Comparison of ENCODE assay signal across 20 cellular contexts in the genomic region with DNA sequence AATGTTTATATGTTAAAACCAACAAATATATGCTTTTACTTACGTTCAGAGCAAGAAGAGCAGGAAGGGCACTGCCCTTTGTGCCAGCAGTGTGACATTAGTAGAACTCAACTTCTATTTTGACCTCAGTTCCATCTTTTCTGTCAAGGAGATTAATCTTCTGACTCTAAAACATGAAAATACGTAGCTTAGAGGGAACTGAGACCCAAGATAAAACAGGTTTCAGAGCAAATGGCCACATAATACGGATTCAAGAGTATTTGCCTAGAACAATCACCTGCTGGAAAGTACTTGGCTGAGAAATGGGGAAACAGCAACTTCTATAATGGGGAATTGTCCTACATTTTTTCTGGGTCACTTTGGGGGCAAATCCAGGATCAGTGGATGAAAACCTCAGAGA. TPM values are rescaled to one million over a fixed set of nuclear protein-coding genes. Genes with fewer than 3 reads are reported as not detected.
DNase-seq lines count a peak whose midpoint lies in the region; ATAC-seq and TF ChIP-seq lines count a peak whose summit lies in the region.
"Had no signal": no experiment of that assay in that cellular context is flagged by ENCODE, and none has a peak within 500 bp of the region (broad histone marks: within the 10 kb centered on the region; RNA-seq: fewer than 3 reads in every experiment).

No MANE protein-coding gene starts in this region.

- H3K27ac Mint-ChIP-seq in naive B cell, result peak overlapping the region in 1 of 6 donors; percentile 72
- H3K27ac Mint-ChIP-seq in naive thymus-derived CD8-positive, alpha-beta T cell, result no peak overlapping the region
- H3K27ac Mint-ChIP-seq: CD8-positive, alpha-beta T cell had no signal

- H4K20me1 ChIP-seq in BLaER1, result no peaks in the 10 kb centered on the region
- no peaks in the 10 kb centered on the region for H4K20me1 ChIP-seq in Karpas-422 (ENCODE audit: insufficient read depth, low read depth, low read length)

- no peak for ATAC-seq in Panc1
- ATAC-seq in naive B cell (ENCODE audit: low read depth in 2 of 2), result no peak
- no peak for ATAC-seq in GM19467 (IDR thresholded peaks at IDR 0.05; ENCODE audit: unreplicated experiment)
- ATAC-seq in naive thymus-derived CD8-positive, alpha-beta T cell, result no peak
- no peak for ATAC-seq in HG03139 (IDR thresholded peaks at IDR 0.05; ENCODE audit: unreplicated experiment)
- ATAC-seq: CD8-positive, alpha-beta T cell; PC-3 had no signal

- H3K4me3 Mint-ChIP-seq in naive B cell, result peak overlapping the region in 7 of 8 donors; percentile 65 to 89 (median 73)
- H3K4me3 Mint-ChIP-seq in naive thymus-derived CD8-positive, alpha-beta T cell, result no peak overlapping the region
- H3K4me3 Mint-ChIP-seq: CD8-positive, alpha-beta T cell had no signal

- H3K9me3 ChIP-seq in BLaER1 (peaks cover 10% of the 10 kb centered on the region), Karpas-422 (ENCODE audit: low read length) (no peaks in the 10 kb centered on the region), Panc1 (ENCODE audit: control insufficient read depth, insufficient read depth, low read depth, low read length) (no peaks in the 10 kb centered on the region), ascending aorta (no peaks in the 10 kb centered on the region)
- H3K9me3 ChIP-seq: BE2C, SJSA1 had no signal

- H3K27me3 Mint-ChIP-seq in naive B cell, result no peaks in the 10 kb centered on the region
- peaks cover 1 to 11% (median 6%) of the 10 kb centered on the region in 5 donors for H3K27me3 Mint-ChIP-seq in naive thymus-derived CD8-positive, alpha-beta T cell

- H3K9me2 ChIP-seq in Karpas-422 (replicated peaks; ENCODE audit: insufficient read depth, low read length), result no peaks in the 10 kb centered on the region

- no peaks in the 10 kb centered on the region for H3K36me3 Mint-ChIP-seq in naive B cell
- no peaks in the 10 kb centered on the region for H3K36me3 Mint-ChIP-seq in naive thymus-derived CD8-positive, alpha-beta T cell
- H3K36me3 Mint-ChIP-seq: CD8-positive, alpha-beta T cell had no signal

- H2AFZ ChIP-seq in Karpas-422 (ENCODE audit: low read length), result peak overlapping the region; percentile 83; the same call in 1 of the 2 replicates

- no peaks in the 10 kb centered on the region for H3K36me3 ChIP-seq in BLaER1
- H3K36me3 ChIP-seq in Karpas-422 (ENCODE audit: insufficient read depth, low read length), result no peaks in the 10 kb centered on the region
- H3K36me3 ChIP-seq in Panc1 (ENCODE audit: control insufficient read depth, insufficient read depth, low read length), result no peaks in the 10 kb centered on the region
- no peaks in the 10 kb centered on the region for H3K36me3 ChIP-seq in ascending aorta
- H3K36me3 ChIP-seq: BE2C, SJSA1 had no signal

- in situ Hi-C loops in Panc1 (cut with HindIII; ENCODE audit: low pct_unique_long_range_greater_than_20kb, low sequenced_read_pairs), result no loop called here

- H3K4me2 ChIP-seq in BLaER1, result peak overlapping the region; percentile 89
- H3K4me2 ChIP-seq in Karpas-422 (ENCODE audit: low read depth, low read length, poor library complexity, severe bottlenecking), result peak overlapping the region; percentile 96

- H3K9ac ChIP-seq in BLaER1, result no peak overlapping the region
- peak overlapping the region; percentile 64 for H3K9ac ChIP-seq in Karpas-422 (ENCODE audit: low read length)

- CTCF ChIA-PET in Panc1 (lab: Charles Lee), result interaction anchor here (1.1 kb wide), 1 partner anchor 75 kb away, joined by 3 read pairs; no protein-coding TSS in a partner anchor

- no peaks in the 10 kb centered on the region for H3K79me2 ChIP-seq in Karpas-422 (ENCODE audit: low read length)

- H3K27me3 ChIP-seq in BLaER1, result no peaks in the 10 kb centered on the region
- no peaks in the 10 kb centered on the region for H3K27me3 ChIP-seq in Karpas-422 (ENCODE audit: low read length)
- H3K27me3 ChIP-seq in Panc1 (ENCODE audit: control insufficient read depth, insufficient read depth, low read length), result no peaks in the 10 kb centered on the region
- no peaks in the 10 kb centered on the region for H3K27me3 ChIP-seq in ascending aorta
- H3K27me3 ChIP-seq: BE2C, SJSA1 had no signal

- H3K4me3 ChIP-seq in BLaER1 (no peak overlapping the region), Karpas-422 (ENCODE audit: low read length) (peak overlapping the region; percentile 69), Panc1 (ENCODE audit: low read depth in 2 of 2, low read length in 2 of 2) (no peak overlapping the region), ascending aorta (no peak overlapping the region)
- H3K4me3 ChIP-seq: SJSA1 had no signal

- no peak overlapping the region for H3K27ac ChIP-seq in BLaER1
- H3K27ac ChIP-seq in Karpas-422 (ENCODE audit: low read length), result peak overlapping the region; percentile 92
- 0 out of 2 replicates have a peak overlapping the region, but pooled peaks have one; percentile 29 for H3K27ac ChIP-seq in Panc1 (ENCODE audit: low read length)
- no peak overlapping the region for H3K27ac ChIP-seq in ascending aorta
- H3K27ac ChIP-seq: SJSA1 had no signal

- peaks cover 23 to 31% (median 25%) of the 10 kb centered on the region in 3 donors for H3K4me1 Mint-ChIP-seq in naive B cell
- H3K4me1 Mint-ChIP-seq in naive thymus-derived CD8-positive, alpha-beta T cell, result peaks cover 9 to 20% (median 13%) of the 10 kb centered on the region in 4 donors

- peaks cover 0 to 4% (median 0%) of the 10 kb centered on the region in 7 donors for H3K9me3 Mint-ChIP-seq in naive B cell
- no peaks in the 10 kb centered on the region for H3K9me3 Mint-ChIP-seq in naive thymus-derived CD8-positive, alpha-beta T cell
- H3K9me3 Mint-ChIP-seq: CD8-positive, alpha-beta T cell had no signal

- peak; percentile 83 for DNase-seq in Karpas-422
- no peak for DNase-seq in Panc1 (ENCODE audit: low read depth, low spot score)
- DNase-seq in naive B cell, result no peak
- no peak for DNase-seq in naive thymus-derived CD8-positive, alpha-beta T cell
- no peak for DNase-seq in ascending aorta (ENCODE audit: low spot score in 2 of 2)
- DNase-seq: BE2C; CD8-positive, alpha-beta T cell; DMS53; Kasumi-1; NCI-H1105; NCI-H2081 treated with DMSO at 0.1 percent for 48 hours; NCI-H774; PC-3 had no signal

- TF ChIP-seq CTCF in Panc1 (IDR thresholded peaks at IDR 0.05) (no peak), ascending aorta (IDR thresholded peaks at IDR 0.05) (no peak)

- intact Hi-C loops in Panc1 (cut with micrococcal nuclease; ENCODE audit: unreplicated experiment) (loop anchor here (2.0 kb wide), 1 partner anchor 83 kb away; no protein-coding TSS in a partner anchor), ascending aorta (cut with DNase I) (no loop called here)

- H3K4me1 ChIP-seq in BLaER1 (peaks cover 28% of the 10 kb centered on the region), Karpas-422 (ENCODE audit: low read length) (peaks cover 31% of the 10 kb centered on the region), Panc1 (ENCODE audit: control insufficient read depth, insufficient read depth, low read length) (peaks cover 7% of the 10 kb centered on the region), ascending aorta (peaks cover 6 to 21% of the 10 kb centered on the region in 2 donors)

- POLR2A ChIA-PET in Panc1 (lab: Charles Lee), result no interaction called here
- POLR2A ChIA-PET in naive thymus-derived CD8-positive, alpha-beta T cell (lab: Charles Lee), result no interaction called here

- BruUV-seq in Panc1 (replicated peaks; lab: Mats Ljungman, UMichigan), result no TSS peak

RNA-seq across cellular contexts. Expression of gene MYL4, which starts 22.2 kb away (rescaled TPM):
- total RNA-seq in Karpas-422 (2014; rRNA removed; shearing (Covaris generic); ENCODE audit: low replicate concordance), result 3.7 and 6.0 TPM in 2 replicates
- total RNA-seq in Panc1 (2021; ENCODE audit: unreplicated experiment) (0.49 TPM), ascending aorta (not detected)
- polyA plus RNA-seq in Panc1 (2012; ENCODE audit: insufficient read length), result not detected
- polyA plus RNA-seq in naive B cell (ENCODE audit: low read depth in 6 of 6), result under 1 TPM in 2 of 6 donors, not detected in 4; 0.53 to 0.55 TPM
- total RNA-seq in naive thymus-derived CD8-positive, alpha-beta T cell, result not detected
- polyA plus RNA-seq in naive thymus-derived CD8-positive, alpha-beta T cell, result not detected
- total RNA-seq: A172; CD8-positive, alpha-beta T cell; H1; NCI-H460 had no signal

RNA-seq across cellular contexts. Expression of gene ITGB3, which starts 22.3 kb away (rescaled TPM):
- 16.4 and 19.6 TPM in 2 replicates for total RNA-seq in Karpas-422 (2014; rRNA removed; shearing (Covaris generic); ENCODE audit: low replicate concordance)
- total RNA-seq in Panc1 (2021; ENCODE audit: unreplicated experiment) (17.6 TPM), ascending aorta (71.3 TPM)
- polyA plus RNA-seq in Panc1 (2012; ENCODE audit: insufficient read length), result 12.8 TPM
- 1 to 10 TPM in 5 of 6 donors, not detected in 1; 2.1 to 9.2 (median 5.1) TPM for polyA plus RNA-seq in naive B cell (ENCODE audit: low read depth in 6 of 6)
- total RNA-seq in naive thymus-derived CD8-positive, alpha-beta T cell, result not detected
- polyA plus RNA-seq in naive thymus-derived CD8-positive, alpha-beta T cell, result not detected
- total RNA-seq: A172; CD8-positive, alpha-beta T cell; NCI-H460 had no signal

RNA-seq across cellular contexts. Expression of gene CDC27, which starts 42.2 kb away (rescaled TPM):
- 81.7 and 146 TPM in 2 replicates for total RNA-seq in Karpas-422 (2014; rRNA removed; shearing (Covaris generic); ENCODE audit: low replicate concordance)
- 97.5 TPM for total RNA-seq in Panc1 (2021; ENCODE audit: unreplicated experiment)
- polyA plus RNA-seq in Panc1 (2012; ENCODE audit: insufficient read length), result 39.0 TPM
- polyA plus RNA-seq in naive B cell (ENCODE audit: low read depth in 6 of 6), result 100 to 1,000 TPM in 3 of 6 donors, 10 to 100 TPM in 3; 88.1 to 112 (median 97.6) TPM
- 10 to 100 TPM; 62.2 to 70.7 TPM for total RNA-seq in naive thymus-derived CD8-positive, alpha-beta T cell
- polyA plus RNA-seq in naive thymus-derived CD8-positive, alpha-beta T cell, result 10 to 100 TPM; 55.8 to 77.0 (median 71.5) TPM
- 112 TPM for total RNA-seq in ascending aorta

Comparison
In these comparisons a context has a peak if more than half of its experiments do, and no peak if none do; other contexts are left out.
1. H3K27ac ChIP-seq: peak in Karpas-422 (single experiment) and Panc1 (single experiment); none in BLaER1 (single experiment) and ascending aorta (0 of 2).
2. H3K4me3 Mint-ChIP-seq: peak in naive B cell (7 of 8); none in naive thymus-derived CD8-positive, alpha-beta T cell (0 of 10).
3. RNA of gene ITGB3, which starts 22.3 kb away (total RNA-seq): 71.3 TPM in ascending aorta (single experiment), 17.6 TPM in Panc1 (single experiment) and 16.4 to 19.6 TPM in Karpas-422; not detected in naive thymus-derived CD8-positive, alpha-beta T cell; every median in the first group is over 10 times any median in the second.